In genomic region chr3:111069974-111070751, GRCh38 we compare ENCODE assay signal across 8 cellular contexts. TPM values are rescaled to one million over a fixed set of nuclear protein-coding genes. Genes with fewer than 3 reads are reported as not detected.
DNase-seq lines count a peak whose midpoint lies in the region; ATAC-seq and TF ChIP-seq lines count a peak whose summit lies in the region.

No MANE protein-coding gene starts in this region.

- H3K4me1 ChIP-seq in PC-9 (replicated peaks; ENCODE audit: insufficient read depth) (peaks cover 18% of the 10 kb centered on the region), mononuclear cell (ENCODE audit: insufficient read depth, low read length) (peaks cover 23% of the 10 kb centered on the region), upper lobe of left lung (peaks cover 7 to 19% (median 14%) of the 10 kb centered on the region in 4 donors)

- H3K27me3 ChIP-seq in PC-9 (ENCODE audit: insufficient read depth, low read depth) (peaks cover 31% of the 10 kb centered on the region), mononuclear cell (ENCODE audit: insufficient read depth, low read length) (peaks cover 53% of the 10 kb centered on the region), upper lobe of left lung (peaks cover 0 to 7% (median 0%) of the 10 kb centered on the region in 4 donors)

- peak overlapping the region; percentile 86; the same call in 1 of the 2 replicates for H2AFZ ChIP-seq in PC-9

- TF ChIP-seq CTCF in CD14-positive monocyte (IDR thresholded peaks at IDR 0.05) (no peak), PC-9 (conservative IDR thresholded peaks at IDR 0.05) (no peak), upper lobe of left lung (IDR thresholded peaks at IDR 0.05) (no peak)

- CTCF ChIA-PET in PC-9 (lab: Charles Lee) = no interaction called here

- H3K4me2 ChIP-seq in PC-9 = peak overlapping the region; percentile 73

- H3K36me3 ChIP-seq in PC-9 (ENCODE audit: low read depth) = no peaks in the 10 kb centered on the region
- no peaks in the 10 kb centered on the region for H3K36me3 ChIP-seq in upper lobe of left lung

- BruUV-seq in PC-9 (replicated peaks; lab: Mats Ljungman, UMichigan) = no TSS peak

- H3F3A ChIP-seq in PC-9 (ENCODE audit: insufficient read depth, low read depth) = no peaks in the 10 kb centered on the region

- H3K4me3 Mint-ChIP-seq in CD14-positive monocyte = peak overlapping the region; percentile 78 to 88
- peak overlapping the region; percentile 95 to 99 for H3K4me3 Mint-ChIP-seq in effector memory CD8-positive, alpha-beta T cell

- peaks cover 0 to 13% of the 10 kb centered on the region in 2 donors for H3K36me3 Mint-ChIP-seq in CD14-positive monocyte
- H3K36me3 Mint-ChIP-seq in effector memory CD8-positive, alpha-beta T cell (ENCODE audit: insufficient read depth) = peaks cover 14% of the 10 kb centered on the region

- peaks cover 19% of the 10 kb centered on the region for H3K4me1 Mint-ChIP-seq in CD14-positive monocyte
- peaks cover 28 to 30% of the 10 kb centered on the region in 2 donors for H3K4me1 Mint-ChIP-seq in effector memory CD8-positive, alpha-beta T cell (ENCODE audit: low read depth in 2 of 2)

- no peaks in the 10 kb centered on the region for H3K9me2 ChIP-seq in PC-9 (ENCODE audit: insufficient read depth)

- no peak for TF ChIP-seq EP300 in upper lobe of left lung (IDR thresholded peaks at IDR 0.05)

- peak overlapping the region; percentile 50; the same call in 1 of the 2 replicates for H3K4me3 ChIP-seq in PC-9
- H3K4me3 ChIP-seq in mononuclear cell (ENCODE audit: low read length) = peak overlapping the region; percentile 38
- H3K4me3 ChIP-seq in upper lobe of left lung = peak overlapping the region; percentile 77 to 93 (median 83)

- intact Hi-C loops in CD14-positive monocyte (cut with micrococcal nuclease) (no loop called here), PC-9 (cut with micrococcal nuclease; ENCODE audit: unreplicated experiment) (loop anchor here (2.0 to 10.0 kb wide), 9 partner anchors 255 to 1795 kb away; no protein-coding TSS in a partner anchor)

- DNase-seq in CD14-positive monocyte (ENCODE audit: low spot score) = no peak
- DNase-seq in PC-9 = no peak
- peak in 1 of 3 experiments; percentile 2 for DNase-seq in effector memory CD8-positive, alpha-beta T cell
- peak in 1 of 2 donors; percentile 23 for DNase-seq in upper lobe of left lung
- no peak for DNase-seq in HuH-7.5 (ENCODE audit: low spot score)

- no peaks in the 10 kb centered on the region for H4K20me1 ChIP-seq in PC-9 (ENCODE audit: insufficient read depth)

- ATAC-seq in effector memory CD8-positive, alpha-beta T cell (replicated peaks) = no peak
- ATAC-seq in upper lobe of left lung (ENCODE audit: low FRiP score in 2 of 2) (peak in 1 of 2 donors; percentile 28), HG02885 (IDR thresholded peaks at IDR 0.05; ENCODE audit: poor library complexity, unreplicated experiment) (no peak), HG03565 (IDR thresholded peaks at IDR 0.05; ENCODE audit: unreplicated experiment) (no peak)

- no peak for TF ChIP-seq POLR2A in upper lobe of left lung (IDR thresholded peaks at IDR 0.05)

- no peak overlapping the region for H3K27ac ChIP-seq in PC-9
- peak overlapping the region; percentile 86 to 94 (median 90) for H3K27ac ChIP-seq in upper lobe of left lung

- no peaks in the 10 kb centered on the region for H3K79me2 ChIP-seq in PC-9 (ENCODE audit: low read depth)

- POLR2A ChIA-PET in PC-9 (lab: Charles Lee; ENCODE audit: unreplicated experiment) = interaction anchor here (0.5 to 0.6 kb wide), 3 partner anchors 16 to 1321 kb away, joined by 3 to 4 read pairs (median 3); no protein-coding TSS in a partner anchor

- no peaks in the 10 kb centered on the region for H3K9me3 ChIP-seq in PC-9 (ENCODE audit: insufficient read depth, low read depth)
- no peaks in the 10 kb centered on the region for H3K9me3 ChIP-seq in mononuclear cell (ENCODE audit: low read depth, low read length)
- no peaks in the 10 kb centered on the region for H3K9me3 ChIP-seq in upper lobe of left lung

- peaks cover 49 to 73% (median 65%) of the 10 kb centered on the region in 3 donors for H3K27me3 Mint-ChIP-seq in CD14-positive monocyte (ENCODE audit: low read depth in 3 of 3)
- H3K27me3 Mint-ChIP-seq in effector memory CD8-positive, alpha-beta T cell = peaks cover 5 to 12% of the 10 kb centered on the region in 2 donors

- 16 to 22% methylated on average over 24 of the region's 24 CpGs for WGBS in upper lobe of left lung, 2 donors

- peaks cover 0 to 20% (median 12%) of the 10 kb centered on the region in 7 donors for H3K9me3 Mint-ChIP-seq in CD14-positive monocyte
- H3K9me3 Mint-ChIP-seq in effector memory CD8-positive, alpha-beta T cell = no peaks in the 10 kb centered on the region

- H3K27ac Mint-ChIP-seq in CD14-positive monocyte = no peak overlapping the region
- H3K27ac Mint-ChIP-seq in effector memory CD8-positive, alpha-beta T cell = peak overlapping the region; percentile 80 to 92

RNA-seq across cellular contexts. Expression of gene NECTIN3, which starts 1.5 kb away (rescaled TPM):
- polyA plus RNA-seq in CD14-positive monocyte = not detected
- 11.9 and 14.0 TPM in 2 replicates for total RNA-seq in PC-9 (2021)
- 5.5 TPM for total RNA-seq in mononuclear cell
- 10 to 100 TPM in 4 of 6 donors, 1 to 10 TPM in 2; 6.3 to 31.6 (median 22.1) TPM for total RNA-seq in upper lobe of left lung

Comparison
In these comparisons a context has a peak if more than half of its experiments do, and no peak if none do; other contexts are left out.
1. H3K27ac Mint-ChIP-seq: peak in effector memory CD8-positive, alpha-beta T cell (2 of 2); none in CD14-positive monocyte (0 of 7).
2. Peak in every context shown above with its lines, with median percentiles within 50 percentile points of each other: H3K4me3 ChIP-seq.